14 cellular contexts compared by ENCODE assay signal in the genomic region with DNA sequence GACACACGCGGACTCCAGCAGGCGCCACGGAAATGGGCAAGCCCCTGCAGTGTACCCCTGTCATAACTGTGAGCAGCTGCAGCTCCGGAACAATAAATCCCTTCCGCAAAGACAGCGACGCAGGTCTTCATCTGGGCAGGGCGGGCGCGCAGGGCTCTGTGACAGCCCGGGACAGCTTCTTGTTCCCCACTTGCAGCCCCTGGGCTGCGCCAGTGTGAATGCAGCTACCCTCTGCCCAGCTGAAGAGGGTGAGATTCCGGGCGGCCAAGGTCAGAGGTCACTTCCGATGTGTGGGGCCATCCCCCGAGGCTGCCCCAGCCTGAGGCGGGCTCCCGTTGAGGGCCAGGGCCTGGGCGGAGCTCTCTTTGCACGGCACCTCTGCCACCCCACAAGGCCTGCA. TPM values are rescaled to one million over a fixed set of nuclear protein-coding genes. Genes with fewer than 3 reads are reported as not detected.
DNase-seq lines count a peak whose midpoint lies in the region; TF ChIP-seq lines count a peak whose summit lies in the region.
"Had no signal": no experiment of that assay in that cellular context is flagged by ENCODE, and none has a peak within 500 bp of the region (broad histone marks: within the 10 kb centered on the region; RNA-seq: fewer than 3 reads in every experiment).

No MANE protein-coding gene starts in this region.

- peak overlapping the region; percentile 88 to 90 (median 90) for H3K27ac ChIP-seq in esophagus muscularis mucosa (replicated peaks in 1 of 4)
- no peak overlapping the region for H3K27ac ChIP-seq in neuronal stem cell (replicated peaks; ENCODE audit: low read length)

- H3K9me3 Mint-ChIP-seq in chondrocyte (ENCODE audit: low read depth), result no peaks in the 10 kb centered on the region
- H3K9me3 Mint-ChIP-seq: CD4-positive, alpha-beta T cell; H9 had no signal

- H2AFZ ChIP-seq in neuronal stem cell (ENCODE audit: low read length), result no peak overlapping the region

- H3K27me3 Mint-ChIP-seq in chondrocyte (ENCODE audit: low read depth), result no peaks in the 10 kb centered on the region
- H3K27me3 Mint-ChIP-seq: B cell; CD4-positive, alpha-beta T cell had no signal

- intact Hi-C loops in esophagus muscularis mucosa (cut with DNase I), result no loop called here

- no peak overlapping the region for H3K4me3 ChIP-seq in esophagus muscularis mucosa
- H3K4me3 ChIP-seq in neuronal stem cell (ENCODE audit: low read length in 2 of 2), result no peak overlapping the region

- H3K4me2 ChIP-seq in neuronal stem cell (ENCODE audit: insufficient read depth, low read length, poor library complexity, severe bottlenecking), result no peak overlapping the region

- H3K79me1 ChIP-seq in neuronal stem cell (ENCODE audit: low read depth, low read length), result peaks cover 2% of the 10 kb centered on the region

- peak overlapping the region; percentile 13 for H2BK5ac ChIP-seq in neuronal stem cell (ENCODE audit: low read length)

- H2BK120ac ChIP-seq in neuronal stem cell (ENCODE audit: low read depth, low read length), result no peak overlapping the region

- H3K4me3 Mint-ChIP-seq in chondrocyte (ENCODE audit: unreplicated experiment), result no peak overlapping the region
- H3K4me3 Mint-ChIP-seq: B cell; CD4-positive, alpha-beta T cell; H9 had no signal

- TF ChIP-seq CTCF in chondrocyte (IDR thresholded peaks at IDR 0.05) (no peak), esophagus muscularis mucosa (IDR thresholded peaks at IDR 0.05) (no peak)

- H3K36me3 Mint-ChIP-seq in chondrocyte (ENCODE audit: low read depth), result peaks cover 2% of the 10 kb centered on the region

- 77% methylated on average over 12 of the region's 21 CpGs for WGBS in esophagus muscularis mucosa
- no CpG with 5 or more reads among the region's 21 CpGs for WGBS in neuronal stem cell (ENCODE audit: extremely low coverage in 2 of 2, insufficient read length in 2 of 2, insufficient replicate concordance in 1 of 2), 2 donors

- H3K9ac ChIP-seq in neuronal stem cell (ENCODE audit: low read depth, low read length, poor library complexity), result peak overlapping the region; percentile 44

- H3K4me1 ChIP-seq in esophagus muscularis mucosa, result peaks cover 7 to 54% (median 48%) of the 10 kb centered on the region in 4 donors
- H3K4me1 ChIP-seq in neuronal stem cell (ENCODE audit: control insufficient read depth in 2 of 2, insufficient read depth in 1 of 2, low read depth in 1 of 2, low read length in 2 of 2), result peaks cover 0 to 18% of the 10 kb centered on the region in 2 donors

- H2AK5ac ChIP-seq in neuronal stem cell (ENCODE audit: low read depth, low read length), result no peak overlapping the region

- no peak for TF ChIP-seq EP300 in esophagus muscularis mucosa (IDR thresholded peaks at IDR 0.05)

- no peak overlapping the region for H3K4ac ChIP-seq in neuronal stem cell (ENCODE audit: low read length)

- H2BK15ac ChIP-seq in neuronal stem cell (ENCODE audit: low read length), result no peak overlapping the region

- DNase-seq in chondrocyte (ENCODE audit: low spot score) (no peak), esophagus muscularis mucosa (ENCODE audit: extremely low spot score) (no peak), neuronal stem cell (ENCODE audit: low spot score) (no peak), globus pallidus (ENCODE audit: low spot score) (no peak), GF-D8 (lab: John Stamatoyannopoulos, UW) (no peak), DMS53 (lab: John Stamatoyannopoulos, UW) (no peak)
- no peak for DNase-seq in stimulated activated CD8-positive, alpha-beta memory T cell treated with anti-CD3 and anti-CD28 coated beads, Interleukin-4, amount 100 ng/mL, for 48 hours
- DNase-seq: C1 segment of cervical spinal cord; CD4-positive, alpha-beta T cell; DMS79 treated with DMSO at 0.1 percent for 48 hours; EL; GOT3; H9 had no signal

- peak overlapping the region; percentile 32 for H3K27ac Mint-ChIP-seq in chondrocyte (ENCODE audit: unreplicated experiment)
- H3K27ac Mint-ChIP-seq: B cell; CD4-positive, alpha-beta T cell had no signal

- no peak overlapping the region for H3K23ac ChIP-seq in neuronal stem cell (ENCODE audit: low read depth, low read length, poor library complexity)

- H3K36me3 ChIP-seq in esophagus muscularis mucosa (peaks cover 4 to 36% (median 23%) of the 10 kb centered on the region in 4 donors), neuronal stem cell (replicated peaks in 1 of 2; ENCODE audit: control insufficient read depth in 2 of 2, insufficient read depth in 2 of 2, low read length in 2 of 2) (peaks cover 12 to 27% of the 10 kb centered on the region in 2 donors)

- H3K27me3 ChIP-seq in esophagus muscularis mucosa (no peaks in the 10 kb centered on the region), neuronal stem cell (ENCODE audit: control insufficient read depth in 3 of 3, insufficient read depth in 3 of 3, low read depth in 1 of 3, low read length in 3 of 3) (no peaks in the 10 kb centered on the region)

- H4K91ac ChIP-seq in neuronal stem cell (ENCODE audit: low read depth, low read length, poor library complexity), result no peak overlapping the region

- no peak overlapping the region for H4K8ac ChIP-seq in neuronal stem cell (ENCODE audit: low read depth, low read length)

- H3K18ac ChIP-seq in neuronal stem cell (ENCODE audit: low read length), result peak overlapping the region; percentile 27

- H2BK12ac ChIP-seq in neuronal stem cell (ENCODE audit: low read length), result no peak overlapping the region

- H3K9me3 ChIP-seq in esophagus muscularis mucosa (no peaks in the 10 kb centered on the region), neuronal stem cell (replicated peaks in 1 of 2; ENCODE audit: control insufficient read depth in 2 of 2, insufficient read depth in 1 of 2, low read depth in 1 of 2, low read length in 2 of 2) (peaks cover 8 to 9% of the 10 kb centered on the region in 2 donors)

- no peak for TF ChIP-seq POLR2A in esophagus muscularis mucosa (IDR thresholded peaks at IDR 0.05; ENCODE audit: low read depth)

- no peak overlapping the region for H3K14ac ChIP-seq in neuronal stem cell (ENCODE audit: low read length)

- H3K4me1 Mint-ChIP-seq in chondrocyte (ENCODE audit: low read depth), result no peaks in the 10 kb centered on the region
- H3K4me1 Mint-ChIP-seq: B cell had no signal

RNA-seq across cellular contexts. Expression of gene MOB2, which starts 24.0 kb away (rescaled TPM):
- 24.9 to 28.0 TPM (median 26.9 TPM) in 3 replicates for total RNA-seq in chondrocyte
- total RNA-seq in esophagus muscularis mucosa, result 100 to 1,000 TPM in 2 of 4 donors, 10 to 100 TPM in 2; 66.6 to 115 (median 89.5) TPM
- polyA plus RNA-seq in neuronal stem cell (2013, experiment 1 of 2), result 11.1 TPM
- polyA plus RNA-seq in neuronal stem cell (2013, experiment 2 of 2), result 11.5 TPM
